ENCODE assay signal across 17 cellular contexts in the genomic region with DNA sequence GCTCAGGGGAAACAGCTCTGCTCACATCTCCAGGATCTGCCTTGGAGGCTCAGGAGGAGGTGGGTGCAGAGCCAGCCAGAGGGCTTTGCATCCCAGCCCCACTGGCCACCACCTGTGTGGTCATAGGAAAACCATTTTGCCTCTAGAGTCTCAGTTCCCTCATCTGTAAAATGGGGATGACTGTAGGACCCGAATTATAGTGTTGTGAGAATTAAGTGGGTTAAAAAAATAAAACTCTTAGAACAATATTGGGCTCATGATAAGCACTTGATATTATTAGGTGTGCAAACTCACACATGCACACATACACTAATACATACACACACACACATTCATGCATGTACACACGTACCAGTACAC. TPM values are rescaled to one million over a fixed set of nuclear protein-coding genes. Genes with fewer than 3 reads are reported as not detected.
DNase-seq lines count a peak whose midpoint lies in the region; ATAC-seq, FAIRE-seq and TF ChIP-seq lines count a peak whose summit lies in the region.
"Had no signal": no experiment of that assay in that cellular context is flagged by ENCODE, and none has a peak within 500 bp of the region (broad histone marks: within the 10 kb centered on the region; RNA-seq: fewer than 3 reads in every experiment).

No MANE protein-coding gene starts in this region.

- H2BK5ac ChIP-seq in mesenchymal stem cell (ENCODE audit: low read depth, low read length, poor library complexity, severe bottlenecking) = no peak overlapping the region

- peak overlapping the region; percentile 91 to 93 for H3K4ac ChIP-seq in mesenchymal stem cell (ENCODE audit: low read depth in 1 of 2, low read length in 2 of 2)

- peak overlapping the region; percentile 98 for H4K91ac ChIP-seq in mesenchymal stem cell (ENCODE audit: low read length)

- peaks cover 21% of the 10 kb centered on the region for H3K4me1 ChIP-seq in mesenchymal stem cell (ENCODE audit: control insufficient read depth, insufficient read depth, low read depth, low read length)
- H3K4me1 ChIP-seq in stomach = peaks cover 0 to 32% (median 16%) of the 10 kb centered on the region in 4 donors

- TF ChIP-seq POLR2A in stomach (IDR thresholded peaks at IDR 0.05) = no peak
- no peak for TF ChIP-seq POLR2A in GM12892 (IDR thresholded peaks at IDR 0.05; ENCODE audit: low read depth, low read length)

- no peak overlapping the region for H3K4me2 ChIP-seq in mesenchymal stem cell (ENCODE audit: low read length, poor library complexity, severe bottlenecking)

- H3K18ac ChIP-seq in mesenchymal stem cell (ENCODE audit: low read depth in 1 of 2, low read length in 2 of 2) = peak overlapping the region; percentile 92 to 100

- H3K27me3 Mint-ChIP-seq in HFFc6 (ENCODE audit: insufficient read depth) = peaks cover 5% of the 10 kb centered on the region

- H3K27ac ChIP-seq in caudate nucleus (ENCODE audit: low read depth, low read length) (peak overlapping the region; percentile 55), mesenchymal stem cell (ENCODE audit: low read length, poor library complexity, severe bottlenecking) (peak overlapping the region; percentile 86), stomach (peak overlapping the region; percentile 16 to 90 (median 75))
- H3K27ac ChIP-seq: PC-9 had no signal

- no peaks in the 10 kb centered on the region for H3K9me3 Mint-ChIP-seq in HFFc6
- H3K9me3 Mint-ChIP-seq: activated T-cell treated with anti-CD3 and anti-CD28 coated beads, Interleukin-2, amount 50 U/mL, for 24 hours; naive B cell had no signal

- no peak for FAIRE-seq in GM12892 (lab: Jason Lieb, UNC)

- H3K14ac ChIP-seq in mesenchymal stem cell (ENCODE audit: low read length in 2 of 2) = peak overlapping the region in 1 of 2 experiments; percentile 99

- peak overlapping the region; percentile 78 for H3K4me3 Mint-ChIP-seq in HFFc6
- H3K4me3 Mint-ChIP-seq: activated CD4-positive, alpha-beta T cell treated with anti-CD3 and anti-CD28 coated beads for 36 hours; activated T-cell treated with anti-CD3 and anti-CD28 coated beads, Interleukin-2, amount 50 U/mL, for 24 hours; naive B cell had no signal

- DNase-seq in HFFc6 (no peak), caudate nucleus (lab: John Stamatoyannopoulos, UW) (no peak), mesenchymal stem cell (peak; percentile 6), stomach (no peak), GM12892 (ENCODE audit: insufficient read length) (no peak), NCI-H446 (lab: John Stamatoyannopoulos, UW) (no peak), DMS53 treated with DMSO at 0.1 percent for 48 hours (lab: John Stamatoyannopoulos, UW; ENCODE audit: unreplicated experiment) (no peak)
- DNase-seq: activated CD4-positive, alpha-beta T cell treated with anti-CD3 and anti-CD28 coated beads for 36 hours; activated T-cell treated with anti-CD3 and anti-CD28 coated beads, Interleukin-2, amount 50 U/mL, for 24 hours; DMS 273 treated with DMSO at 0.1 percent for 48 hours; foreskin melanocyte; naive B cell; NCI-H2227 treated with DMSO at 0.1 percent for 48 hours; stimulated activated CD4-positive, alpha-beta T cell treated with anti-CD3 and anti-CD28 coated beads, Interleukin-12 subunit alpha, Interleukin-12 subunit beta, amount 100 ng/mL, for 4 hours; T-helper 2 cell had no signal

- TF ChIP-seq CTCF in HFFc6 (IDR thresholded peaks at IDR 0.05) = no peak
- no peak for TF ChIP-seq CTCF in stomach (IDR thresholded peaks at IDR 0.05)

- peak overlapping the region; percentile 92 for H4K8ac ChIP-seq in mesenchymal stem cell (ENCODE audit: low read length)

- peak overlapping the region; percentile 88 for H3K9ac ChIP-seq in mesenchymal stem cell (ENCODE audit: low read length)

- peak overlapping the region in 1 of 2 experiments; percentile 48 for H3K4me3 ChIP-seq in mesenchymal stem cell (ENCODE audit: insufficient read depth in 1 of 2, low read depth in 1 of 2, low read length in 2 of 2)
- H3K4me3 ChIP-seq in stomach = no peak overlapping the region

- H2AK5ac ChIP-seq in mesenchymal stem cell (ENCODE audit: low read length, severe bottlenecking) = peak overlapping the region; percentile 11

- peak overlapping the region; percentile 76 to 100 for H2BK12ac ChIP-seq in mesenchymal stem cell (ENCODE audit: low read length in 2 of 2)

- TF ChIP-seq EP300 in stomach (IDR thresholded peaks at IDR 0.05) = no peak

- H3K9me3 ChIP-seq in mesenchymal stem cell (ENCODE audit: control insufficient read depth, low read length) (no peaks in the 10 kb centered on the region), stomach (no peaks in the 10 kb centered on the region)

- H3K36me3 ChIP-seq in mesenchymal stem cell (ENCODE audit: control insufficient read depth in 1 of 2, insufficient read depth in 2 of 2, low read depth in 1 of 2, low read length in 2 of 2) (no peaks in the 10 kb centered on the region), stomach (no peaks in the 10 kb centered on the region)

- H2BK120ac ChIP-seq in mesenchymal stem cell (ENCODE audit: low read depth, low read length) = peak overlapping the region; percentile 81

- H2AFZ ChIP-seq in mesenchymal stem cell (ENCODE audit: low read depth, low read length) = no peak overlapping the region
- H2AFZ ChIP-seq: PC-9 had no signal

- peak overlapping the region in 1 of 2 experiments; percentile 75 for H3K23ac ChIP-seq in mesenchymal stem cell (ENCODE audit: low read length in 2 of 2)

- H2BK15ac ChIP-seq in mesenchymal stem cell (ENCODE audit: low read depth, poor library complexity, severe bottlenecking) = peak overlapping the region; percentile 99

- ATAC-seq in GM21576 (IDR thresholded peaks at IDR 0.05; ENCODE audit: unreplicated experiment) = no peak
- ATAC-seq: activated CD4-positive, alpha-beta T cell treated with anti-CD3 and anti-CD28 coated beads for 36 hours had no signal

- no peaks in the 10 kb centered on the region for H3K79me1 ChIP-seq in mesenchymal stem cell (replicated peaks; ENCODE audit: low read length, poor library complexity, severe bottlenecking)

- WGBS in mesenchymal stem cell = 43% methylated on average over 1 of the region's 2 CpGs
- WGBS in stomach, 5 donors = 49 to 90% (median 82%) methylated on average over 2 of the region's 2 CpGs

- H3K27ac Mint-ChIP-seq in HFFc6 = peak overlapping the region; percentile 94
- H3K27ac Mint-ChIP-seq: activated CD4-positive, alpha-beta T cell treated with anti-CD3 and anti-CD28 coated beads for 36 hours; activated T-cell treated with anti-CD3 and anti-CD28 coated beads, Interleukin-2, amount 50 U/mL, for 24 hours; naive B cell had no signal

- intact Hi-C loops in stomach (cut with DNase I; ENCODE audit: low total_unique reads) = no loop called here

- peaks cover 5 to 12% of the 10 kb centered on the region in 2 experiments for H3K27me3 ChIP-seq in mesenchymal stem cell (ENCODE audit: control insufficient read depth in 1 of 2, insufficient read depth in 1 of 2, low read length in 2 of 2)
- peaks cover 0 to 59% (median 19%) of the 10 kb centered on the region in 3 donors for H3K27me3 ChIP-seq in stomach

- no peaks in the 10 kb centered on the region for H3K36me3 Mint-ChIP-seq in HFFc6 (ENCODE audit: low read depth)
- H3K36me3 Mint-ChIP-seq: naive B cell had no signal

- H3K4me1 Mint-ChIP-seq in HFFc6 (ENCODE audit: low read depth) = peaks cover 45% of the 10 kb centered on the region
- H3K4me1 Mint-ChIP-seq: activated CD4-positive, alpha-beta T cell treated with anti-CD3 and anti-CD28 coated beads for 36 hours; naive B cell had no signal

RNA-seq across cellular contexts. Expression of gene JPH3, which starts 19.4 kb away (rescaled TPM):
- total RNA-seq in HFFc6 (2021; fragmentation: NEBNext Ultra II Directional; extraction: Animal tissue kit (Norgen Biotek cat#: 25700)) = not detected
- 0.03 TPM for polyA plus RNA-seq in mesenchymal stem cell (2013, experiment 1 of 2)
- polyA plus RNA-seq in mesenchymal stem cell (2013, experiment 2 of 2) = not detected
- 1 to 10 TPM in 1 of 5 donors, under 1 TPM in 2, not detected in 2; 0.58 to 1.3 (median 0.73) TPM for total RNA-seq in stomach
- polyA plus RNA-seq in stomach = 1 to 10 TPM in 1 of 3 donors, under 1 TPM in 2; 0.31 to 1.3 (median 0.46) TPM
- polyA plus RNA-seq in GM12892 (2012; ENCODE audit: missing spikeins) = 0.06 TPM
- total RNA-seq: PC-9 had no signal
